Comparison of ENCODE assay signal across 22 cellular contexts in the genomic region with DNA sequence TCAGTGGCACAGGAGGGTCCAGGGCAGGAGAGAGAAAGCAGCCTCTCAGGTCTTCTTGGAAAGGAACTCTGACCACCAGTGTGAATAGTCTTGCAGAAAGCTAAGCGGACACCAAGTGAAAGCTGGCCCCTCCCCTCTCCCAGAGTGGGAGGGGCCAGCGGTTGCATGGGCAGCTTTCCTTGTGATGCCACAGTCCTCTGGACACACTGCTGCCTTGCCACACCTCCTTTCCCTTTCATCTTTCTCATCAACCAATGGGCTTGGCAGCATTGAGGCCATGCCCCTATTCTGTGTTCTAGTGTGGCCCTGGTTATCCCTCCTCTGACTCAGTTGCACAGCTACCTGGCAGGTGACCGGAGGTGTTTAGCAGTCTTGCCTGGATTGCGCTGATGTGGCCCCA. TPM values are rescaled to one million over a fixed set of nuclear protein-coding genes. Genes with fewer than 3 reads are reported as not detected.
DNase-seq lines count a peak whose midpoint lies in the region; ATAC-seq, FAIRE-seq and TF ChIP-seq lines count a peak whose summit lies in the region.
"Had no signal": no experiment of that assay in that cellular context is flagged by ENCODE, and none has a peak within 500 bp of the region (broad histone marks: within the 10 kb centered on the region; RNA-seq: fewer than 3 reads in every experiment).

No MANE protein-coding gene starts in this region.

- H3K4me1 Mint-ChIP-seq in H9, result peaks cover 14 to 23% of the 10 kb centered on the region in 2 experiments
- H3K4me1 Mint-ChIP-seq: mesothelial cell of epicardium had no signal

- DNase-seq in AG20443 (ENCODE audit: low spot score) (peak; percentile 28), H9 (peak; percentile 90), SW480 (ENCODE audit: low spot score) (peak; percentile 60), iPS-NIHi7 (ENCODE audit: extremely low spot score) (peak; percentile 87), lower lobe of right lung (no peak), NCI-H1930 (lab: John Stamatoyannopoulos, UW) (no peak), D721Med (ENCODE audit: insufficient read length, low spot score) (no peak), SIG-M5 (lab: John Stamatoyannopoulos, UW) (no peak)
- DNase-seq: DMS79; esophagus squamous epithelium; head of caudate nucleus; kidney; NCI-H1092 treated with DMSO at 0.1 percent for 48 hours; Peyer's patch; stimulated activated CD4-positive, alpha-beta T cell treated with anti-CD3 and anti-CD28 coated beads, Interleukin-12 subunit alpha, Interleukin-12 subunit beta, amount 100 ng/mL, for 4 hours; WERI-Rb-1 had no signal

- no peaks in the 10 kb centered on the region for H3K36me3 ChIP-seq in lower lobe of right lung
- H3K36me3 ChIP-seq: cardiac muscle cell, esophagus squamous epithelium, Peyer's patch, thoracic aorta, WERI-Rb-1 had no signal

- H2AK5ac ChIP-seq in H9 (ENCODE audit: insufficient read length, low read length), result no peak overlapping the region

- H3K9ac ChIP-seq in H9 (ENCODE audit: extremely low read depth, insufficient read length, low read length), result no peak overlapping the region

- no peaks in the 10 kb centered on the region for H3K79me2 ChIP-seq in H9 (ENCODE audit: insufficient read depth, low read length)

- H3K27me3 Mint-ChIP-seq in H9 (ENCODE audit: low read depth), result peaks cover 6% of the 10 kb centered on the region

- no peak overlapping the region for H3K56ac ChIP-seq in H9 (ENCODE audit: insufficient read length, low read depth, low read length)

- H3K4me3 Mint-ChIP-seq in H9, result no peak overlapping the region
- H3K4me3 Mint-ChIP-seq: mesothelial cell of epicardium, neural crest cell had no signal

- no peak overlapping the region for H2BK15ac ChIP-seq in H9 (ENCODE audit: low read depth, low read length)

- intact Hi-C loops in lower lobe of right lung (cut with DNase I), result no loop called here

- H3K23ac ChIP-seq in H9 (ENCODE audit: insufficient read length, low read depth, low read length), result no peak overlapping the region

- H2BK12ac ChIP-seq in H9 (ENCODE audit: insufficient read length, low read depth, low read length), result no peak overlapping the region

- no peak overlapping the region for H4K5ac ChIP-seq in H9 (ENCODE audit: insufficient read length, low read depth, low read length)

- H3K27ac ChIP-seq in H9 (ENCODE audit: insufficient read length, low read depth, low read length), result no peak overlapping the region
- no peak overlapping the region for H3K27ac ChIP-seq in lower lobe of right lung
- H3K27ac ChIP-seq: cardiac muscle cell, esophagus squamous epithelium, Peyer's patch, thoracic aorta, WERI-Rb-1 had no signal

- H2BK120ac ChIP-seq in H9 (ENCODE audit: low read depth, low read length, poor library complexity, severe bottlenecking), result no peak overlapping the region

- H3K79me1 ChIP-seq in H9 (ENCODE audit: insufficient read depth, low read depth, low read length, poor library complexity, severe bottlenecking), result no peaks in the 10 kb centered on the region

- H2AFZ ChIP-seq in H9 (ENCODE audit: low read length), result no peak overlapping the region

- no peak overlapping the region for H2BK5ac ChIP-seq in H9 (ENCODE audit: insufficient read length, low read length)

- H3K14ac ChIP-seq in H9 (ENCODE audit: insufficient read depth, low read length), result no peak overlapping the region

- H3K4me1 ChIP-seq in H9 (ENCODE audit: insufficient read depth, low read length) (no peaks in the 10 kb centered on the region), lower lobe of right lung (no peaks in the 10 kb centered on the region)
- H3K4me1 ChIP-seq: esophagus squamous epithelium, Peyer's patch had no signal

- no peaks in the 10 kb centered on the region for H3K27me3 ChIP-seq in H9 (ENCODE audit: insufficient read depth, low read length)
- H3K27me3 ChIP-seq in lower lobe of right lung (ENCODE audit: low read depth), result no peaks in the 10 kb centered on the region
- H3K27me3 ChIP-seq: cardiac muscle cell, esophagus squamous epithelium, Peyer's patch had no signal

- H2BK20ac ChIP-seq in H9 (ENCODE audit: low read depth, low read length, poor library complexity, severe bottlenecking), result no peak overlapping the region

- H3K23me2 ChIP-seq in H9 (ENCODE audit: insufficient read length, low read depth, low read length, poor library complexity, severe bottlenecking), result no peaks in the 10 kb centered on the region

- no peaks in the 10 kb centered on the region; a peak in 1 of 7 replicates for H3K36me3 Mint-ChIP-seq in H9 (ENCODE audit: insufficient read depth in 1 of 3, low read depth in 3 of 3)
- H3K36me3 Mint-ChIP-seq: mesothelial cell of epicardium had no signal

- H3K27ac Mint-ChIP-seq in H9, result no peak overlapping the region
- H3K27ac Mint-ChIP-seq: activated T-helper 2 cell treated with anti-CD3 and anti-CD28 coated beads, Interferon-gamma antibody, Interleukin-2, Interleukin-4, amounts not matched to agents 10 μg/mL and 5 μg/mL and 100 μg/mL, durations not matched to agents 14 hours and 24 hours and 36 hours; mesothelial cell of epicardium had no signal

- no peak overlapping the region for H3T11ph ChIP-seq in H9 (ENCODE audit: low read length)

- no CpG with 5 or more reads among the region's 4 CpGs for WGBS in H9 (ENCODE audit: extremely low coverage, insufficient read length, low lambda C conversion rate)

- H3K9me3 Mint-ChIP-seq in H9, result no peaks in the 10 kb centered on the region
- H3K9me3 Mint-ChIP-seq: activated T-helper 2 cell treated with anti-CD3 and anti-CD28 coated beads, Interferon-gamma antibody, Interleukin-2, Interleukin-4, amounts not matched to agents 10 μg/mL and 5 μg/mL and 100 μg/mL, durations not matched to agents 14 hours and 24 hours and 36 hours; mesothelial cell of epicardium; neural crest cell had no signal

- no peak overlapping the region for H3K4ac ChIP-seq in H9 (ENCODE audit: low read depth, low read length)

- H3K9me3 ChIP-seq in H9 (ENCODE audit: control insufficient read depth, low read depth, low read length), result no peaks in the 10 kb centered on the region
- H3K9me3 ChIP-seq in lower lobe of right lung, result no peaks in the 10 kb centered on the region
- H3K9me3 ChIP-seq: esophagus squamous epithelium, Peyer's patch, thoracic aorta had no signal

- no peak overlapping the region for H3K4me2 ChIP-seq in H9 (ENCODE audit: insufficient read depth, insufficient read length, low read length)

- H4K20me1 ChIP-seq in H9 (ENCODE audit: control insufficient read depth, insufficient read depth, insufficient read length), result no peaks in the 10 kb centered on the region

- FAIRE-seq in D721Med (lab: Jason Lieb, UNC), result no peak
- FAIRE-seq: kidney had no signal

- H4K8ac ChIP-seq in H9 (replicated peaks; ENCODE audit: insufficient read length, low read depth, low read length), result no peak overlapping the region

- H3K4me3 ChIP-seq in lower lobe of right lung, result no peak overlapping the region
- H3K4me3 ChIP-seq: cardiac muscle cell, esophagus squamous epithelium, Peyer's patch, thoracic aorta had no signal

- no peak overlapping the region for H3K18ac ChIP-seq in H9 (ENCODE audit: insufficient read length, low read depth, low read length)

- TF ChIP-seq CTCF in H9 (conservative IDR thresholded peaks at IDR 0.05), result no peak
- TF ChIP-seq CTCF in lower lobe of right lung (IDR thresholded peaks at IDR 0.05), result no peak
- no peak for TF ChIP-seq CTCF in D721Med (IDR thresholded peaks at IDR 0.05; ENCODE audit: insufficient read depth, missing control alignments)

- H4K91ac ChIP-seq in H9 (ENCODE audit: insufficient read length, low read depth, low read length), result no peak overlapping the region

- no peak for ATAC-seq in lower lobe of right lung

RNA-seq across cellular contexts. Expression of gene GOLGA6B, which starts 49.7 kb away (rescaled TPM):
- total RNA-seq in H9 (2021) (0.33 and 0.75 TPM in 2 replicates), lower lobe of right lung (not detected)
- total RNA-seq: activated T-helper 2 cell treated with anti-CD3 and anti-CD28 coated beads, Interferon-gamma antibody, Interleukin-2, Interleukin-4, amounts not matched to agents 10 μg/mL and 5 μg/mL and 100 μg/mL, durations not matched to agents 14 hours and 24 hours and 36 hours; esophagus squamous epithelium; kidney; mesothelial cell of epicardium; neural crest cell; Peyer's patch; renal cortical epithelial cell; thoracic aorta had no signal

Comparison
In these comparisons a context has a peak if more than half of its experiments do, and no peak if none do; other contexts are left out.
1. DNase-seq: peak in AG20443 (single experiment), H9 (single experiment), SW480 (single experiment) and iPS-NIHi7 (single experiment); none in lower lobe of right lung (single experiment), NCI-H1930 (0 of 2), D721Med (single experiment) and SIG-M5 (single experiment).